8 cellular contexts compared by ENCODE assay signal in the genomic region with DNA sequence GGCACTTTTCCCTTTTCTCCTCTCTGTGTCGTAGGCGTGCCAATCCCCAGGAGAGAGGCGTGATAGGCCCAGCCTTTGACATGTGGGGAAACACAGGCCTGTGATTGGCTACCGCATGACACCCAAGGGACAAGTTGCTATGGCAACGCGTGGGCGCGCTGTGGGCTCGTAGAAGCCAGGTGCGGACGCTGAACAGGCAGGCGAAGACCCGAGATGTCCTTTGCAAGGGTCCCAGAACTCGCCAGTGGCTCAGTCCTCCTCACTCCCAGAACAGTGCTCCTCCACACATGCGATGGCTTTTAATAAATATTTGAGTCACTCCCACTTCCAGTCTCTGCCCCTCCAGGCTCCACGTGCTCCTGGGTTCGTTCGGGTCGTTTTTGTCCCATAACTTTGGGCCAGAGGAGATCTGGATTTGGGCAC. TPM values are rescaled to one million over a fixed set of nuclear protein-coding genes. Genes with fewer than 3 reads are reported as not detected.
A peak's percentile ranks its signal among the peaks of the same experiment; 100 is the strongest.
DNase-seq lines count a peak whose midpoint lies in the region; ATAC-seq and TF ChIP-seq lines count a peak whose summit lies in the region.

No MANE protein-coding gene starts in this region.

- H3K36me3 ChIP-seq in ovary (no peaks in the 10 kb centered on the region), thoracic aorta (peaks cover 23% of the 10 kb centered on the region)

- H3K27me3 Mint-ChIP-seq in activated naive CD8-positive, alpha-beta T cell = peaks cover 1% of the 10 kb centered on the region

- intact Hi-C loops in head of caudate nucleus (cut with DNase I) (no loop called here), ovary (cut with DNase I) (no loop called here)

- H3K27ac Mint-ChIP-seq in activated naive CD8-positive, alpha-beta T cell = no peak overlapping the region

- H3K9me3 ChIP-seq in ovary (no peaks in the 10 kb centered on the region), thoracic aorta (no peaks in the 10 kb centered on the region)

- H3K27me3 ChIP-seq in ovary (no peaks in the 10 kb centered on the region), thoracic aorta (replicated peaks; ENCODE audit: insufficient read depth) (no peaks in the 10 kb centered on the region)

- H3K4me1 ChIP-seq in ovary (ENCODE audit: insufficient read depth) (peaks cover 2% of the 10 kb centered on the region), thoracic aorta (ENCODE audit: control insufficient read depth in 1 of 2, low read depth in 2 of 2) (peaks cover 3 to 46% of the 10 kb centered on the region in 2 donors)

- H3K9me3 Mint-ChIP-seq in activated naive CD8-positive, alpha-beta T cell (ENCODE audit: low read depth) = no peaks in the 10 kb centered on the region

- peak overlapping the region; percentile 67 for H3K4me3 Mint-ChIP-seq in activated naive CD8-positive, alpha-beta T cell

- TF ChIP-seq POLR2A in ovary (IDR thresholded peaks at IDR 0.05) = no peak

- H3K27ac ChIP-seq in ovary (no peak overlapping the region), thoracic aorta (peak overlapping the region in 1 of 2 donors; percentile 17)

- H3K36me3 Mint-ChIP-seq in activated naive CD8-positive, alpha-beta T cell = no peaks in the 10 kb centered on the region

- TF ChIP-seq EP300 in ovary (IDR thresholded peaks at IDR 0.05) = no peak

- TF ChIP-seq CTCF in ovary (IDR thresholded peaks at IDR 0.05) (no peak), thoracic aorta (IDR thresholded peaks at IDR 0.05) (no peak)

- peaks cover 10% of the 10 kb centered on the region for H3K4me1 Mint-ChIP-seq in activated naive CD8-positive, alpha-beta T cell (ENCODE audit: low read depth)

- 16 to 46% (median 34%) methylated on average over 19 of the region's 19 CpGs for WGBS in ovary, 3 donors

- ATAC-seq in SK-N-SH treated with all-trans-retinoic acid at 6 μM for 48 hours = peak; percentile 99
- ATAC-seq in thoracic aorta (ENCODE audit: insufficient number of reproducible peaks, low FRiP score, low read depth) = peak; percentile 41

- peak; percentile 95 for DNase-seq in Daoy (ENCODE audit: low read depth)
- peak; percentile 93 for DNase-seq in HCEC 1CT
- DNase-seq in NCI-H1048 (lab: John Stamatoyannopoulos, UW) = peak; percentile 75
- DNase-seq in head of caudate nucleus = peak; percentile 90 to 99 (median 96)
- DNase-seq in ovary = peak; percentile 48 to 77 (median 75)
- DNase-seq in thoracic aorta (ENCODE audit: low spot score) = peak; percentile 80

- H3K4me3 ChIP-seq in ovary = no peak overlapping the region
- H3K4me3 ChIP-seq in thoracic aorta = peak overlapping the region; percentile 46

TF ChIP-seq in SK-N-SH treated with all-trans-retinoic acid at 6 μM for 48 hours, 23 proteins besides CTCF, POLR2A, EP300 and RAD21:
- no peak for TF ChIP-seq ISL1 (CRISPR knock-in tag; IDR thresholded peaks at IDR 0.05)
- TF ChIP-seq, protein P1, sequence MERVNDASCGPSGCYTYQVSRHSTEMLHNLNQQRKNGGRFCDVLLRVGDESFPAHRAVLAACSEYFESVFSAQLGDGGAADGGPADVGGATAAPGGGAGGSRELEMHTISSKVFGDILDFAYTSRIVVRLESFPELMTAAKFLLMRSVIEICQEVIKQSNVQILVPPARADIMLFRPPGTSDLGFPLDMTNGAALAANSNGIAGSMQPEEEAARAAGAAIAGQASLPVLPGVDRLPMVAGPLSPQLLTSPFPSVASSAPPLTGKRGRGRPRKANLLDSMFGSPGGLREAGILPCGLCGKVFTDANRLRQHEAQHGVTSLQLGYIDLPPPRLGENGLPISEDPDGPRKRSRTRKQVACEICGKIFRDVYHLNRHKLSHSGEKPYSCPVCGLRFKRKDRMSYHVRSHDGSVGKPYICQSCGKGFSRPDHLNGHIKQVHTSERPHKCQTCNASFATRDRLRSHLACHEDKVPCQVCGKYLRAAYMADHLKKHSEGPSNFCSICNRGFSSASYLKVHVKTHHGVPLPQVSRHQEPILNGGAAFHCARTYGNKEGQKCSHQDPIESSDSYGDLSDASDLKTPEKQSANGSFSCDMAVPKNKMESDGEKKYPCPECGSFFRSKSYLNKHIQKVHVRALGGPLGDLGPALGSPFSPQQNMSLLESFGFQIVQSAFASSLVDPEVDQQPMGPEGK (CRISPR knock-in tag; IDR thresholded peaks at IDR 0.05; ENCODE audit: borderline replicate concordance) = no peak
- TF ChIP-seq ESRRG (CRISPR knock-in tag; IDR thresholded peaks at IDR 0.05) = no peak
- no peak for TF ChIP-seq ZNF70 (CRISPR knock-in tag; IDR thresholded peaks at IDR 0.05)
- no peak for TF ChIP-seq BACH2 (CRISPR knock-in tag; IDR thresholded peaks at IDR 0.05; ENCODE audit: borderline replicate concordance)
- TF ChIP-seq, protein P2, sequence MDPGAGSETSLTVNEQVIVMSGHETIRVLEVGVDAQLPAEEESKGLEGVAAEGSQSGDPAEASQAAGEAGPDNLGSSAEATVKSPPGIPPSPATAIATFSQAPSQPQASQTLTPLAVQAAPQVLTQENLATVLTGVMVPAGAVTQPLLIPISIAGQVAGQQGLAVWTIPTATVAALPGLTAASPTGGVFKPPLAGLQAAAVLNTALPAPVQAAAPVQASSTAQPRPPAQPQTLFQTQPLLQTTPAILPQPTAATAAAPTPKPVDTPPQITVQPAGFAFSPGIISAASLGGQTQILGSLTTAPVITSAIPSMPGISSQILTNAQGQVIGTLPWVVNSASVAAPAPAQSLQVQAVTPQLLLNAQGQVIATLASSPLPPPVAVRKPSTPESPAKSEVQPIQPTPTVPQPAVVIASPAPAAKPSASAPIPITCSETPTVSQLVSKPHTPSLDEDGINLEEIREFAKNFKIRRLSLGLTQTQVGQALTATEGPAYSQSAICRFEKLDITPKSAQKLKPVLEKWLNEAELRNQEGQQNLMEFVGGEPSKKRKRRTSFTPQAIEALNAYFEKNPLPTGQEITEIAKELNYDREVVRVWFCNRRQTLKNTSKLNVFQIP (CRISPR knock-in tag; IDR thresholded peaks at IDR 0.05; ENCODE audit: borderline replicate concordance, low read depth) = no peak
- no peak for TF ChIP-seq RARB (CRISPR knock-in tag; IDR thresholded peaks at IDR 0.05)

RNA-seq across cellular contexts. Expression of a gene that starts 4.2 kb away (rescaled TPM):
- total RNA-seq in Daoy (2014; rRNA removed; shearing (Covaris generic)) = not detected in 2 replicates
- total RNA-seq in ovary = under 1 TPM in 2 of 7 donors, not detected in 5; 0.27 to 0.31 TPM
- under 1 TPM in 1 of 2 donors, not detected in 1; 0.22 TPM for polyA plus RNA-seq in ovary
- not detected for total RNA-seq in thoracic aorta

RNA-seq across cellular contexts. Expression of a gene that starts 18.4 kb away (rescaled TPM):
- 1.5 and 1.6 TPM in 2 replicates for total RNA-seq in Daoy (2014; rRNA removed; shearing (Covaris generic))
- 10 to 100 TPM in 6 of 7 donors, 1 to 10 TPM in 1; 4.8 to 31.1 (median 14.2) TPM for total RNA-seq in ovary
- 10 to 100 TPM; 19.1 to 24.8 TPM for polyA plus RNA-seq in ovary
- 100 to 1,000 TPM; 211 to 324 TPM for total RNA-seq in thoracic aorta

RNA-seq across cellular contexts. Expression of a gene that starts 20.0 kb away (rescaled TPM):
- 15.9 and 17.8 TPM in 2 replicates for total RNA-seq in Daoy (2014; rRNA removed; shearing (Covaris generic))
- total RNA-seq in ovary (10 to 100 TPM; 16.8 to 30.3 (median 20.0) TPM), thoracic aorta (10 to 100 TPM; 25.9 to 42.4 TPM)
- 10 to 100 TPM; 11.5 to 15.8 TPM for polyA plus RNA-seq in ovary

RNA-seq across cellular contexts. Expression of a gene that starts 27.1 kb away (rescaled TPM):
- not detected in 2 replicates for total RNA-seq in Daoy (2014; rRNA removed; shearing (Covaris generic))
- total RNA-seq in ovary (under 1 TPM in 4 of 7 donors, not detected in 3; 0.07 to 0.28 (median 0.11) TPM), thoracic aorta (1 to 10 TPM in 1 of 2 donors, under 1 TPM in 1; 0.63 to 3.1 TPM)
- under 1 TPM; 0.07 to 0.10 TPM for polyA plus RNA-seq in ovary

RNA-seq across cellular contexts. Expression of a gene that starts 59.7 kb away (rescaled TPM):
- 43.5 and 49.9 TPM in 2 replicates for total RNA-seq in Daoy (2014; rRNA removed; shearing (Covaris generic))
- total RNA-seq in ovary (10 to 100 TPM; 60.6 to 90.6 (median 84.0) TPM), thoracic aorta (10 to 100 TPM; 64.7 to 93.1 TPM)
- 100 to 1,000 TPM in 1 of 2 donors, 10 to 100 TPM in 1; 59.7 to 123 TPM for polyA plus RNA-seq in ovary

Comparison
In these comparisons a context has a peak if more than half of its experiments do, and no peak if none do; other contexts are left out.
1. RNA of a gene that starts 18.4 kb away (total RNA-seq): 211 to 324 TPM in thoracic aorta; 4.8 to 31.1 TPM in ovary and 1.5 to 1.6 TPM in Daoy; every median in the first group is over 4 times any median in the second.
2. Peak in every context shown above with its lines, with median percentiles within 50 percentile points of each other: DNase-seq.